In the genomic region with DNA sequence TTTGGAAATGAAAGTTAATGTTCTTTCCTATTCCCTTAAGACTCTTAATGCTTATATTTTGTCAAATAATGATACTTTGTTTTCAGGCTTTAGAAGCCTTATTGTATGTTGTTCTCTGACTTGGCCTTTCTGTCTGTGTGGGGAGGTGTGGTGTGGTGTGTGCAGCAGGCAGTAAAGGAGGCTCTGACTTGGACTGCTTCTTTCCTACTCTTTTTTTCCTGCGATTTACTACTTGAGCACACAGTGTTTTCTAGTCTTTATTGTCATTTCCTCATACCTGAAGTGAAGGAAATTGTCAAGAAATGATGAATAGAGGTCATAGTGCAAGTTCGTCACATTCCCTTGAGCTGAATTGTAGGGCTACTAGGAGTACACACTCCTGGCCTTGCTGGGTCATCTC, we compare ENCODE assay signal across 26 cellular contexts. TPM values are rescaled to one million over a fixed set of nuclear protein-coding genes. Genes with fewer than 3 reads are reported as not detected.
DNase-seq lines count a peak whose midpoint lies in the region; ATAC-seq, FAIRE-seq and TF ChIP-seq lines count a peak whose summit lies in the region.
"Had no signal": no experiment of that assay in that cellular context is flagged by ENCODE, and none has a peak within 500 bp of the region (broad histone marks: within the 10 kb centered on the region; RNA-seq: fewer than 3 reads in every experiment).

No MANE protein-coding gene starts in this region.

- no peak overlapping the region for H3K9ac ChIP-seq in Karpas-422 (ENCODE audit: low read length)
- no peak overlapping the region for H3K9ac ChIP-seq in colonic mucosa (ENCODE audit: low read depth in 2 of 2, low read length in 2 of 2)
- H3K9ac ChIP-seq: BLaER1 had no signal

- no peak overlapping the region for H3K4me2 ChIP-seq in Karpas-422 (ENCODE audit: low read depth, low read length, poor library complexity, severe bottlenecking)
- H3K4me2 ChIP-seq: BLaER1 had no signal

- H3K9me3 ChIP-seq in Karpas-422 (ENCODE audit: low read length), result no peaks in the 10 kb centered on the region
- no peaks in the 10 kb centered on the region for H3K9me3 ChIP-seq in mucosa of descending colon
- no peaks in the 10 kb centered on the region for H3K9me3 ChIP-seq in colonic mucosa
- H3K9me3 ChIP-seq: BE2C had no signal

- H3K4me1 ChIP-seq in Karpas-422 (ENCODE audit: low read length) (no peaks in the 10 kb centered on the region), mucosa of descending colon (ENCODE audit: low read depth) (no peaks in the 10 kb centered on the region), colonic mucosa (no peaks in the 10 kb centered on the region)
- H3K4me1 ChIP-seq: BE2C had no signal

- no peaks in the 10 kb centered on the region for H3K9me2 ChIP-seq in Karpas-422 (replicated peaks; ENCODE audit: insufficient read depth, low read length)

- TF ChIP-seq CTCF in mucosa of descending colon (IDR thresholded peaks at IDR 0.05) (no peak), colonic mucosa (IDR thresholded peaks at IDR 0.05) (no peak)

- no peaks in the 10 kb centered on the region for H3K79me2 ChIP-seq in Karpas-422 (ENCODE audit: low read length)

- FAIRE-seq in endometrium (lab: Jason Lieb, UNC), result peak; percentile 57
- FAIRE-seq: A204.1, D721Med, G401.6, GM12891, GM19239 had no signal

- H3K27me3 ChIP-seq in Karpas-422 (ENCODE audit: low read length) (no peaks in the 10 kb centered on the region), colonic mucosa (no peaks in the 10 kb centered on the region)
- H3K27me3 ChIP-seq: BLaER1 had no signal

- no peaks in the 10 kb centered on the region for H4K20me1 ChIP-seq in Karpas-422 (ENCODE audit: insufficient read depth, low read depth, low read length)
- H4K20me1 ChIP-seq: BLaER1 had no signal

- H3K27ac ChIP-seq in Karpas-422 (ENCODE audit: low read length) (no peak overlapping the region), colonic mucosa (no peak overlapping the region)
- H3K27ac ChIP-seq: BLaER1 had no signal

- H3K36me3 ChIP-seq in Karpas-422 (ENCODE audit: insufficient read depth, low read length) (no peaks in the 10 kb centered on the region), mucosa of descending colon (ENCODE audit: low read depth) (no peaks in the 10 kb centered on the region), colonic mucosa (no peaks in the 10 kb centered on the region)
- H3K36me3 ChIP-seq: BE2C, BLaER1 had no signal

- ATAC-seq in mucosa of descending colon (peak; percentile 67), esophagus mucosa (no peak)

- intact Hi-C loops in mucosa of descending colon (cut with DNase I, micrococcal nuclease), result no loop called here
- intact Hi-C loops in colonic mucosa (cut with DNase I), result no loop called here

- H3K4me3 ChIP-seq in Karpas-422 (ENCODE audit: low read length) (no peak overlapping the region), mucosa of descending colon (no peak overlapping the region), colonic mucosa (no peak overlapping the region)
- H3K4me3 ChIP-seq: BLaER1 had no signal

- H2AFZ ChIP-seq in Karpas-422 (ENCODE audit: low read length), result no peak overlapping the region

- peak; percentile 17 for DNase-seq in Karpas-422
- DNase-seq in kidney tubule cell (ENCODE audit: low spot score), result peak; percentile 38
- no peak for DNase-seq in mucosa of descending colon
- DNase-seq in colonic mucosa, result no peak
- DNase-seq in hippocampal formation (lab: John Stamatoyannopoulos, UW), result no peak
- DNase-seq in NCI-H1436 (lab: John Stamatoyannopoulos, UW), result no peak
- DNase-seq: 8988T; ACHN; BE2C; C1 segment of cervical spinal cord; Calu3; CD4-positive, alpha-beta memory T cell; CD4-positive, CD25-positive, alpha-beta regulatory T cell; CD8-positive, alpha-beta memory T cell; COR-L47; DMS79 treated with DMSO at 0.1 percent for 48 hours; GF-D8 had no signal

RNA-seq across cellular contexts. Expression of gene PIWIL1, which starts 26.9 kb away (rescaled TPM):
- not detected in 2 replicates for total RNA-seq in Karpas-422 (2014; rRNA removed; shearing (Covaris generic); ENCODE audit: low replicate concordance)
- total RNA-seq in mucosa of descending colon (under 1 TPM in 1 of 3 donors, not detected in 2; 0.23 TPM), colonic mucosa (not detected), esophagus mucosa (not detected)
- total RNA-seq: A673; Calu3; CD4-positive, alpha-beta memory T cell; CD4-positive, CD25-positive, alpha-beta regulatory T cell; CD8-positive, alpha-beta memory T cell had no signal

Comparison
In these comparisons a context has a peak if more than half of its experiments do, and no peak if none do; other contexts are left out.
1. DNase-seq: peak in Karpas-422 (single experiment) and kidney tubule cell (single experiment); none in mucosa of descending colon (0 of 3), colonic mucosa (single experiment), hippocampal formation (0 of 2) and NCI-H1436 (single experiment).